In the genomic region with DNA sequence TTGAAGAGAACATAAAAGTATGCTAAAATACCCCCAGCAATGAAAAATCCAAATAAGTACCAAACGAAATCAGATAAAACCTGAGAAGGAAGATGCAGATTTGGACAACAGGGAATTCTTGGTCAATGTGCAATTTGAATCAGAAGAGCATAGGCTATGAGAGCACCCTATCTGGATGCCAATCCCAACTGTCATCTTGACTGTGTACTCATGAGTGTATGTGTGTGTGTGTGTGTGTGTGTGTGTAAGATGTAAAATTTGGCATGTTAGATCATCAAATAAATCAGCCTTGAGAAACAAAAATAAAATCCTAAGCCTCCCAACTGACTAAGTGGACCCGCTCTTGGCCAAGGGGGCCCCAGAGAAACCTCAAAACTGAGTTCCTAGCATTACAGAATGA, we compare ENCODE assay signal across 31 cellular contexts. TPM values are rescaled to one million over a fixed set of nuclear protein-coding genes. Genes with fewer than 3 reads are reported as not detected.
"Had no signal": no experiment of that assay in that cellular context is flagged by ENCODE, and none has a peak within 500 bp of the region (broad histone marks: within the 10 kb centered on the region; RNA-seq: fewer than 3 reads in every experiment).

No MANE protein-coding gene starts in this region.

- H3K36me3 ChIP-seq: neural progenitor cell, ovary, right lobe of liver, sigmoid colon, spleen, stomach, thoracic aorta, thyroid gland, tibial nerve, upper lobe of left lung, vagina had no signal

- H3K4me1 ChIP-seq: neural progenitor cell, parathyroid adenoma, psoas muscle, right lobe of liver, sigmoid colon, spleen, stomach, thyroid gland, tibial nerve, upper lobe of left lung, vagina had no signal

- H3K27me3 ChIP-seq: neural progenitor cell, ovary, right lobe of liver, sigmoid colon, thyroid gland, tibial nerve, upper lobe of left lung, vagina had no signal

- H3K9ac ChIP-seq: neural progenitor cell, parathyroid adenoma had no signal

- H2AFZ ChIP-seq: neural progenitor cell, parathyroid adenoma had no signal

- ATAC-seq: natural killer cell; psoas muscle; right cardiac atrium; right lobe of liver; stimulated activated effector memory CD8-positive, alpha-beta T cell treated with anti-CD3 and anti-CD28 coated beads, Interleukin-12 subunit alpha, Interleukin-12 subunit beta, amount 100 ng/mL, for 72 hours; stimulated activated naive B cell treated with anti-CD40 and anti-IgM and Interleukin-4, amounts not matched to agents 10 μg/mL and 1 μg/mL and 100 μg/mL, for 72 hours had no signal

- DNase-seq: natural killer cell; occipital lobe; ovary; psoas muscle; right cardiac atrium; right lobe of liver; sigmoid colon; spleen; stimulated activated CD4-positive, alpha-beta T cell treated with anti-CD3 and anti-CD28 coated beads, Interleukin-12 subunit alpha, Interleukin-12 subunit beta, amount 100 ng/mL, for 4 hours; stimulated activated CD4-positive, alpha-beta T cell treated with anti-CD3 and anti-CD28 coated beads, Interleukin-1b, Interleukin-23, amount 100 ng/mL, for 48 hours; stimulated activated CD4-positive, alpha-beta T cell treated with anti-CD3 and anti-CD28 coated beads, Interleukin-4, amount 100 ng/mL, for 1 hour; stimulated activated naive B cell treated with anti-CD40 and anti-IgM and Interleukin-4, amounts not matched to agents 10 μg/mL and 1 μg/mL and 100 μg/mL, for 72 hours; stimulated activated naive CD4-positive, alpha-beta T cell treated with Interleukin-2 at 50 U/mL for 16 hours; stomach; thyroid gland; upper lobe of left lung had no signal

- H3K79me2 ChIP-seq: parathyroid adenoma had no signal

- H3K4me2 ChIP-seq: neural progenitor cell, smooth muscle cell had no signal

- H3K4me3 ChIP-seq: neural progenitor cell, ovary, psoas muscle, right lobe of liver, sigmoid colon, skin epidermis, smooth muscle cell, spleen, stomach, thoracic aorta, thyroid gland, tibial nerve, upper lobe of left lung, vagina had no signal

- H3K9me3 ChIP-seq: ovary, psoas muscle, right lobe of liver, sigmoid colon, spleen, stomach, thoracic aorta, thyroid gland, tibial nerve, upper lobe of left lung, vagina had no signal

- H3K27ac ChIP-seq: neural progenitor cell, ovary, parathyroid adenoma, psoas muscle, right lobe of liver, sigmoid colon, skin epidermis, spleen, stomach, thoracic aorta, thyroid gland, tibial nerve, upper lobe of left lung, vagina had no signal

RNA-seq across cellular contexts. Expression of a gene that starts 18.0 kb away (rescaled TPM):
- total RNA-seq: natural killer cell, occipital lobe, osteoblast, ovary, progenitor cell of endocrine pancreas, psoas muscle, renal cortical epithelial cell, right cardiac atrium, right lobe of liver, sigmoid colon, spleen, stomach, subcutaneous adipose tissue, temporal lobe, thoracic aorta, thyroid gland, tibial nerve, upper lobe of left lung, ureter, vagina had no signal
- polyA plus RNA-seq: neural cell, ovary, psoas muscle, right cardiac atrium, sigmoid colon, spleen had no signal

RNA-seq across cellular contexts. Expression of a gene that starts 34.5 kb away (rescaled TPM):
- total RNA-seq: natural killer cell, occipital lobe, osteoblast, ovary, progenitor cell of endocrine pancreas, psoas muscle, renal cortical epithelial cell, right cardiac atrium, right lobe of liver, sigmoid colon, smooth muscle cell, spleen, stomach, subcutaneous adipose tissue, temporal lobe, thoracic aorta, tibial nerve, upper lobe of left lung, ureter, vagina had no signal
- polyA plus RNA-seq: neural cell, ovary, psoas muscle, right cardiac atrium, sigmoid colon, smooth muscle cell, spleen, stomach had no signal

RNA-seq across cellular contexts. Expression of a gene that starts 48.7 kb away (rescaled TPM):
- total RNA-seq: natural killer cell, occipital lobe, osteoblast, progenitor cell of endocrine pancreas, psoas muscle, renal cortical epithelial cell, right cardiac atrium, right lobe of liver, sigmoid colon, spleen, stomach, subcutaneous adipose tissue, thoracic aorta, thyroid gland, tibial nerve, upper lobe of left lung, ureter, vagina had no signal
- polyA plus RNA-seq: neural cell, right cardiac atrium, sigmoid colon, spleen, stomach had no signal

RNA-seq across cellular contexts. Expression of a gene that starts 55.4 kb away (rescaled TPM):
- total RNA-seq: natural killer cell, occipital lobe, osteoblast, psoas muscle, renal cortical epithelial cell, right lobe of liver, sigmoid colon, smooth muscle cell, spleen, stomach, subcutaneous adipose tissue, temporal lobe, thoracic aorta, thyroid gland, tibial nerve, upper lobe of left lung, ureter had no signal
- polyA plus RNA-seq: neural cell, psoas muscle, right cardiac atrium, sigmoid colon, smooth muscle cell, spleen had no signal
